In the genomic region with DNA sequence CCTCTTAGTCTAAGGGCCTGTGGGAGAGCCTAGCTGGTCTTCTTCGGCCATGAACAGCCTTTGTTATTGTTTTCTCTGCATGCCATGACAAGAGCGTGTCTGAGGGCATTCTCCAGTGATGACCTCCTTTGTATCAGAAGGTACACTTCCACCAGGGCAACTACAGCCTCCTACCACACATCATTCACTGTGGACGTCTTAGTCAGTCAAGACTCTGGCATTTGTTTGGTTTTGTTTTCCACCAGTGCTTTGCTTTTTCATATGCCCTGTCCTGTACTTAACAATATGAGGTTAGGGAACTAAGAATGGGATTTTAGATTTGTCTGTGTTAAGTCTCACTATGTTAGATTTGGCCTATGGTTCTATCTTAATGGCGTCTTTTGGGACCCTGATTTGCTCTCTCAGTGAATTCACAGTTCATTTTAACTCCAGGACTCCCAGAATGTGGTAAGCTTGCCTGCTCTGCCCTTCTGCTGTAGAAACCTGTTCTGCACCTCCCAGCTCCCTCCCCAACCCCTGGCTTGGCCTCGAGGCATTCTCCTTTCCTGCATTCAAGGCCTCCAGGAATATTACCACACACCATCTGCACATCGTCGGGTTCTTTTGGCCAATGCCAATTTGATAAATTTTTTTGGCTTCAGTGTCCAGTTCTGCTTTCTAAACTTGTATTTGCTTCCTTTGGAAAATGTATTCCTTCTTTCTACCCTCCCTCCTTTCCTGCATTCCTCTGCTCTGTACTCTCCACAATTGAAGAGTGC, we compare ENCODE assay signal across 1 cellular context.
TF ChIP-seq lines count a peak whose summit lies in the region.

No MANE protein-coding gene starts in this region.

TF ChIP-seq in SK-N-SH, 30 proteins besides CTCF, POLR2A, EP300 and RAD21:
- TF ChIP-seq RCOR1 (IDR thresholded peaks at IDR 0.05; ENCODE audit: low read length) (no peak), TCF12 (IDR thresholded peaks at IDR 0.05) (no peak), GATA2 (CRISPR knock-in tag; IDR thresholded peaks at IDR 0.05) (no peak)
- TF ChIP-seq, protein P1, sequence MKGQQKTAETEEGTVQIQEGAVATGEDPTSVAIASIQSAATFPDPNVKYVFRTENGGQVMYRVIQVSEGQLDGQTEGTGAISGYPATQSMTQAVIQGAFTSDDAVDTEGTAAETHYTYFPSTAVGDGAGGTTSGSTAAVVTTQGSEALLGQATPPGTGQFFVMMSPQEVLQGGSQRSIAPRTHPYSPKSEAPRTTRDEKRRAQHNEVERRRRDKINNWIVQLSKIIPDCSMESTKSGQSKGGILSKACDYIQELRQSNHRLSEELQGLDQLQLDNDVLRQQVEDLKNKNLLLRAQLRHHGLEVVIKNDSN (IDR thresholded peaks at IDR 0.05; ENCODE audit: borderline replicate concordance, low read depth) = no peak
